Comparison of ENCODE assay signal across 25 cellular contexts in genomic region chr6:126361832-126362231, GRCh38. TPM values are rescaled to one million over a fixed set of nuclear protein-coding genes. Genes with fewer than 3 reads are reported as not detected.
"Had no signal": no experiment of that assay in that cellular context is flagged by ENCODE, and none has a peak within 500 bp of the region (broad histone marks: within the 10 kb centered on the region; RNA-seq: fewer than 3 reads in every experiment).

No MANE protein-coding gene starts in this region.

- H3K36me3 ChIP-seq: heart left ventricle, pancreas, stomach, thoracic aorta, transverse colon had no signal

- H3K27ac Mint-ChIP-seq: dendritic cell treated with granulocyte-macrophage colony-stimulating factor and Interleukin-4, amounts not matched to agents 40 ng/mL and 50 ng/mL, for 4 days; endodermal cell; natural killer cell; progenitor cell of endocrine pancreas; stimulated activated naive B cell treated with anti-CD40 and anti-IgM and Interleukin-4, amounts not matched to agents 10 μg/mL and 1 μg/mL and 100 μg/mL, for 72 hours had no signal

- H3K27ac ChIP-seq: heart left ventricle, pancreas, stomach, thoracic aorta, transverse colon had no signal

- H3K4me1 ChIP-seq: heart left ventricle, pancreas, stomach, transverse colon had no signal

- H3K4me3 ChIP-seq: heart left ventricle, mucosa of descending colon, pancreas, stomach, thoracic aorta, transverse colon had no signal

- H3K27me3 ChIP-seq: heart left ventricle, pancreas, stomach, transverse colon had no signal

- FAIRE-seq: colon, endothelial cell of umbilical vein, frontal cortex, pancreas, small intestine had no signal

- H3K27me3 Mint-ChIP-seq: dendritic cell treated with granulocyte-macrophage colony-stimulating factor and Interleukin-4, amounts not matched to agents 40 ng/mL and 50 ng/mL, for 4 days; progenitor cell of endocrine pancreas; stimulated activated naive B cell treated with anti-CD40 and anti-IgM and Interleukin-4, amounts not matched to agents 10 μg/mL and 1 μg/mL and 100 μg/mL, for 72 hours had no signal

- H3K9me3 ChIP-seq: pancreas had no signal

- DNase-seq: effector CD4-positive, alpha-beta T cell; heart left ventricle; hippocampal formation; left colon; mammary epithelial cell; natural killer cell; occipital lobe; right cardiac atrium; small intestine; stimulated activated CD4-positive, alpha-beta T cell treated with anti-CD3 and anti-CD28 coated beads, Interleukin-4, amount 100 ng/mL, for 1 hour; stimulated activated CD8-positive, alpha-beta memory T cell treated with anti-CD3 and anti-CD28 coated beads, Interleukin-4, amount 100 ng/mL, for 48 hours; stimulated activated naive B cell treated with anti-CD40 and anti-IgM and Interleukin-4, amounts not matched to agents 10 μg/mL and 1 μg/mL and 100 μg/mL, for 72 hours; stomach; substantia nigra; transverse colon had no signal

- ATAC-seq: heart left ventricle; left colon; mucosa of descending colon; natural killer cell; right cardiac atrium; stimulated activated naive B cell treated with anti-CD40 and anti-IgM and Interleukin-4, amounts not matched to agents 10 μg/mL and 1 μg/mL and 100 μg/mL, for 72 hours had no signal

- H3K4me3 Mint-ChIP-seq: dendritic cell treated with granulocyte-macrophage colony-stimulating factor and Interleukin-4, amounts not matched to agents 40 ng/mL and 50 ng/mL, for 4 days; endodermal cell; natural killer cell; neural crest cell; stimulated activated naive B cell treated with anti-CD40 and anti-IgM and Interleukin-4, amounts not matched to agents 10 μg/mL and 1 μg/mL and 100 μg/mL, for 72 hours had no signal

- H3K4me1 Mint-ChIP-seq: endodermal cell; natural killer cell; neural crest cell; stimulated activated naive B cell treated with anti-CD40 and anti-IgM and Interleukin-4, amounts not matched to agents 10 μg/mL and 1 μg/mL and 100 μg/mL, for 72 hours had no signal

RNA-seq across cellular contexts. Expression of gene CENPW, which starts 21.9 kb away (rescaled TPM):
- total RNA-seq: thoracic aorta had no signal
